ENCODE assay signal across 10 cellular contexts in the genomic region with DNA sequence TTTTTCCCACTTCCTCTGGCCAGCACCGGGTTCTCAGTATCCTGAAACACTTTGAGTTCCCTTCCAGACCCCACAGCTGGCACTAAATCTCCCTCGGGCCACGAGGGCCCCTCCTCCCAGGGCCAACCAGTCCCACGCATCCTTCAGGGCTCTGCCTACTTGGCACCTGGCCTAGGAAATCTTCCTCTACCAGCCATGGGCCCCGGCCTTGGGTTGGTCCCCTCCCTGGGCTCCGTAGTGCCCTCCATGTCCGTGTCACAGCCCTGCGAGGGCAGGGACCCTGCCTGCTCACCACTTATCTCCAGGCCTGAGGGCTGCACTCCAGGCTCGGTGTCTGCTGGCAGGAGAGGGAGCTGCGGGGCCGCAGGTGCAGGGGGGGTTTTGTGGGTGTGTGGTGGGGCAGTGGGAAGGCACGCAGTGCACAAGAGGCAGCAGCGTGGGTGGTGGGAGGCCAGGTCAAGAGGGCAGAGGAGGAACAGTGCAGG. TPM values are rescaled to one million over a fixed set of nuclear protein-coding genes. Genes with fewer than 3 reads are reported as not detected.
DNase-seq lines count a peak whose midpoint lies in the region; ATAC-seq and TF ChIP-seq lines count a peak whose summit lies in the region.
"Had no signal": no experiment of that assay in that cellular context is flagged by ENCODE, and none has a peak within 500 bp of the region (broad histone marks: within the 10 kb centered on the region; RNA-seq: fewer than 3 reads in every experiment).

No MANE protein-coding gene starts in this region.

- H3K27me3 Mint-ChIP-seq in CD8-positive, alpha-beta memory T cell: no peaks in the 10 kb centered on the region
- H3K27me3 Mint-ChIP-seq in H9 (ENCODE audit: low read depth): no peaks in the 10 kb centered on the region

- H3K9me3 Mint-ChIP-seq in CD8-positive, alpha-beta memory T cell: no peaks in the 10 kb centered on the region
- no peaks in the 10 kb centered on the region for H3K9me3 Mint-ChIP-seq in H9

- H3K14ac ChIP-seq in H9 (ENCODE audit: insufficient read depth, low read length): no peak overlapping the region

- no peaks in the 10 kb centered on the region for H3K9me3 ChIP-seq in CD8-positive, alpha-beta memory T cell (ENCODE audit: low read length)
- H3K9me3 ChIP-seq in RWPE2 (ENCODE audit: severe bottlenecking) (no peaks in the 10 kb centered on the region), gastroesophageal sphincter (no peaks in the 10 kb centered on the region), skeletal muscle satellite cell (replicated peaks; ENCODE audit: low read length) (no peaks in the 10 kb centered on the region), suprapubic skin (no peaks in the 10 kb centered on the region), H9 (ENCODE audit: control insufficient read depth, low read depth, low read length) (no peaks in the 10 kb centered on the region)

- H3K4me3 ChIP-seq in CD8-positive, alpha-beta memory T cell (ENCODE audit: low read length): no peak overlapping the region
- H3K4me3 ChIP-seq in RWPE2 (ENCODE audit: severe bottlenecking) (no peak overlapping the region), gastroesophageal sphincter (peak overlapping the region in 1 of 2 donors; percentile 8), skeletal muscle satellite cell (ENCODE audit: low read length) (no peak overlapping the region), suprapubic skin (no peak overlapping the region)

- H3K27ac ChIP-seq in CD8-positive, alpha-beta memory T cell (ENCODE audit: low read depth, low read length): no peak overlapping the region
- H3K27ac ChIP-seq in RWPE2 (ENCODE audit: poor library complexity, severe bottlenecking) (no peak overlapping the region), gastroesophageal sphincter (peak overlapping the region in 3 of 4 donors; percentile 60 to 71 (median 62)), suprapubic skin (no peak overlapping the region), H9 (ENCODE audit: insufficient read length, low read depth, low read length) (no peak overlapping the region)

- peaks cover 49 to 69% (median 50%) of the 10 kb centered on the region in 3 donors for H3K4me1 Mint-ChIP-seq in CD8-positive, alpha-beta memory T cell
- no peaks in the 10 kb centered on the region for H3K4me1 Mint-ChIP-seq in H9

- no peak overlapping the region for H3K18ac ChIP-seq in H9 (ENCODE audit: insufficient read length, low read depth, low read length)

- no peak overlapping the region for H2BK120ac ChIP-seq in H9 (ENCODE audit: low read depth, low read length, poor library complexity, severe bottlenecking)

- H3K36me3 Mint-ChIP-seq in CD8-positive, alpha-beta memory T cell: peaks cover 0 to 77% (median 11%) of the 10 kb centered on the region in 3 donors
- peaks cover 11 to 52% (median 37%) of the 10 kb centered on the region in 3 experiments; a peak in 6 of 7 replicates for H3K36me3 Mint-ChIP-seq in H9 (ENCODE audit: insufficient read depth in 1 of 3, low read depth in 3 of 3)

- H3K4me2 ChIP-seq in skeletal muscle satellite cell (ENCODE audit: low read length) (peak overlapping the region; percentile 13), H9 (ENCODE audit: insufficient read depth, insufficient read length, low read length) (no peak overlapping the region)

- no peak overlapping the region for H3K23ac ChIP-seq in H9 (ENCODE audit: insufficient read length, low read depth, low read length)

- CTCF ChIA-PET in CD8-positive, alpha-beta memory T cell (lab: Charles Lee): interaction anchor here (3.7 kb wide), 1 partner anchor 8 kb away, joined by 13 read pairs; no protein-coding TSS in a partner anchor

- no peak overlapping the region for H2AFZ ChIP-seq in H9 (ENCODE audit: low read length)

- H3K4ac ChIP-seq in H9 (ENCODE audit: low read depth, low read length): no peak overlapping the region

- no peaks in the 10 kb centered on the region for H3K79me2 ChIP-seq in H9 (ENCODE audit: insufficient read depth, low read length)

- H3T11ph ChIP-seq in H9 (ENCODE audit: low read length): no peak overlapping the region

- 8% methylated on average over 8 of the region's 13 CpGs; no CpG with 5 or more reads in 1 of the 2 donors for WGBS in gastroesophageal sphincter (ENCODE audit: low coverage in 1 of 2), 2 donors
- 9% methylated on average over 10 of the region's 13 CpGs for WGBS in suprapubic skin
- WGBS in H9 (ENCODE audit: extremely low coverage, insufficient read length, low lambda C conversion rate): no CpG with 5 or more reads among the region's 13 CpGs

- H3K4me1 ChIP-seq in CD8-positive, alpha-beta memory T cell (ENCODE audit: insufficient read depth, low read length): peaks cover 41% of the 10 kb centered on the region
- H3K4me1 ChIP-seq in RWPE2 (ENCODE audit: insufficient read depth, poor library complexity, severe bottlenecking) (no peaks in the 10 kb centered on the region), gastroesophageal sphincter (peaks cover 0 to 63% (median 18%) of the 10 kb centered on the region in 3 donors), skeletal muscle satellite cell (ENCODE audit: control insufficient read depth, insufficient read depth, low read length) (peaks cover 10% of the 10 kb centered on the region), suprapubic skin (peaks cover 54% of the 10 kb centered on the region), H9 (ENCODE audit: insufficient read depth, low read length) (no peaks in the 10 kb centered on the region)

- peak overlapping the region; percentile 65 to 95 (median 76) for H3K27ac Mint-ChIP-seq in CD8-positive, alpha-beta memory T cell
- H3K27ac Mint-ChIP-seq in H9: no peak overlapping the region; a peak in 1 of 7 replicates

- H4K91ac ChIP-seq in H9 (ENCODE audit: insufficient read length, low read depth, low read length): no peak overlapping the region

- no peak for DNase-seq in CD8-positive, alpha-beta memory T cell
- DNase-seq in RWPE2 (ENCODE audit: low spot score) (no peak), globus pallidus (ENCODE audit: low spot score) (no peak), suprapubic skin (ENCODE audit: low spot score in 2 of 2) (no peak), H9 (no peak)
- DNase-seq: KBM-7; stimulated activated CD4-positive, alpha-beta T cell treated with anti-CD3 and anti-CD28 coated beads, Interleukin-4, amount 100 ng/mL, for 1 hour had no signal

- H3K36me3 ChIP-seq in CD8-positive, alpha-beta memory T cell (ENCODE audit: insufficient read depth, low read length): peaks cover 17% of the 10 kb centered on the region
- peaks cover 34% of the 10 kb centered on the region for H3K36me3 ChIP-seq in RWPE2 (ENCODE audit: low read depth)
- peaks cover 0 to 29% of the 10 kb centered on the region in 2 donors for H3K36me3 ChIP-seq in gastroesophageal sphincter
- peaks cover 35% of the 10 kb centered on the region for H3K36me3 ChIP-seq in skeletal muscle satellite cell (ENCODE audit: insufficient read depth, low read length)
- peaks cover 46% of the 10 kb centered on the region for H3K36me3 ChIP-seq in suprapubic skin

- no peak overlapping the region for H3K56ac ChIP-seq in H9 (ENCODE audit: insufficient read length, low read depth, low read length)

- H3K79me1 ChIP-seq in H9 (ENCODE audit: insufficient read depth, low read depth, low read length, poor library complexity, severe bottlenecking): no peaks in the 10 kb centered on the region

- POLR2A ChIA-PET in CD8-positive, alpha-beta memory T cell (lab: Charles Lee): interaction anchor here (0.9 to 1.3 kb wide), 2 partner anchors 42 to 43 kb away, joined by 3 to 6 read pairs; no protein-coding TSS in a partner anchor

- H3K27me3 ChIP-seq in CD8-positive, alpha-beta memory T cell (ENCODE audit: insufficient read depth, low read length, poor library complexity, severe bottlenecking): no peaks in the 10 kb centered on the region
- H3K27me3 ChIP-seq in RWPE2 (ENCODE audit: insufficient read depth, poor library complexity, severe bottlenecking) (no peaks in the 10 kb centered on the region), gastroesophageal sphincter (no peaks in the 10 kb centered on the region), skeletal muscle satellite cell (ENCODE audit: control insufficient read depth, insufficient read depth, low read length) (no peaks in the 10 kb centered on the region), suprapubic skin (no peaks in the 10 kb centered on the region), H9 (ENCODE audit: insufficient read depth, low read length) (no peaks in the 10 kb centered on the region)

- H2BK12ac ChIP-seq in H9 (ENCODE audit: insufficient read length, low read depth, low read length): no peak overlapping the region

- no peaks in the 10 kb centered on the region for H3K23me2 ChIP-seq in H9 (ENCODE audit: insufficient read length, low read depth, low read length, poor library complexity, severe bottlenecking)

- no peak overlapping the region for H2BK5ac ChIP-seq in H9 (ENCODE audit: insufficient read length, low read length)

- H2BK20ac ChIP-seq in H9 (ENCODE audit: low read depth, low read length, poor library complexity, severe bottlenecking): no peak overlapping the region

- H3K9ac ChIP-seq in skeletal muscle satellite cell (ENCODE audit: low read depth, low read length): no peak overlapping the region
- H3K9ac ChIP-seq in H9 (ENCODE audit: extremely low read depth, insufficient read length, low read length): no peak overlapping the region

- TF ChIP-seq EP300 in gastroesophageal sphincter (IDR thresholded peaks at IDR 0.05) (no peak), suprapubic skin (IDR thresholded peaks at IDR 0.05) (no peak)

- TF ChIP-seq CTCF in RWPE2 (IDR thresholded peaks at IDR 0.05; ENCODE audit: poor library complexity, severe bottlenecking) (no peak), gastroesophageal sphincter (IDR thresholded peaks at IDR 0.05) (no peak), suprapubic skin (IDR thresholded peaks at IDR 0.05) (no peak), H9 (conservative IDR thresholded peaks at IDR 0.05) (no peak)

- H2AK5ac ChIP-seq in H9 (ENCODE audit: insufficient read length, low read length): no peak overlapping the region

- ATAC-seq in RWPE2 (ENCODE audit: low read depth): peak; percentile 13
- ATAC-seq in gastroesophageal sphincter: peak; percentile 67
- no peak for ATAC-seq in HG03432 (IDR thresholded peaks at IDR 0.05; ENCODE audit: unreplicated experiment)

- no peak overlapping the region for H2BK15ac ChIP-seq in H9 (ENCODE audit: low read depth, low read length)

- no peak overlapping the region for H4K5ac ChIP-seq in H9 (ENCODE audit: insufficient read length, low read depth, low read length)

- no peaks in the 10 kb centered on the region for H4K20me1 ChIP-seq in H9 (ENCODE audit: control insufficient read depth, insufficient read depth, insufficient read length)

- H4K8ac ChIP-seq in H9 (replicated peaks; ENCODE audit: insufficient read length, low read depth, low read length): no peak overlapping the region

- TF ChIP-seq POLR2A in gastroesophageal sphincter (IDR thresholded peaks at IDR 0.05): no peak
- no peak for TF ChIP-seq POLR2A in suprapubic skin (IDR thresholded peaks at IDR 0.05)

- H3K4me3 Mint-ChIP-seq in CD8-positive, alpha-beta memory T cell: peak overlapping the region in 1 of 7 donors; percentile 32
- H3K4me3 Mint-ChIP-seq in H9: no peak overlapping the region

RNA-seq across cellular contexts. Expression of a gene that starts 48.8 kb away (rescaled TPM):
- total RNA-seq in CD8-positive, alpha-beta memory T cell: not detected
- not detected for polyA plus RNA-seq in CD8-positive, alpha-beta memory T cell
- under 1 TPM in 1 of 4 donors, not detected in 3; 0.15 TPM for total RNA-seq in gastroesophageal sphincter
- total RNA-seq in skeletal muscle satellite cell (2012; rRNA removed): not detected in 2 replicates
- 1 to 10 TPM; 2.6 to 5.1 (median 3.3) TPM for total RNA-seq in suprapubic skin
- total RNA-seq in H9 (2021): 0.20 TPM in 1 of 2 replicates, not detected in the other

RNA-seq across cellular contexts. Expression of a gene that starts 49.3 kb away (rescaled TPM):
- 10 to 100 TPM; 59.5 to 68.2 TPM for total RNA-seq in CD8-positive, alpha-beta memory T cell
- polyA plus RNA-seq in CD8-positive, alpha-beta memory T cell: 84.3 TPM
- total RNA-seq in gastroesophageal sphincter (10 to 100 TPM; 41.6 to 69.1 (median 53.8) TPM), suprapubic skin (10 to 100 TPM; 46.7 to 62.4 (median 55.1) TPM), H9 (2021) (32.5 and 34.1 TPM in 2 replicates)
- 33.5 and 36.7 TPM in 2 replicates for total RNA-seq in skeletal muscle satellite cell (2012; rRNA removed)

Comparison
In these comparisons a context has a peak if more than half of its experiments do, and no peak if none do; other contexts are left out.
1. H3K27ac ChIP-seq: peak in gastroesophageal sphincter (3 of 4); none in CD8-positive, alpha-beta memory T cell (single experiment), RWPE2 (single experiment), suprapubic skin (single experiment) and H9 (single experiment).
2. H3K27ac Mint-ChIP-seq: peak in CD8-positive, alpha-beta memory T cell (8 of 8); none in H9 (0 of 3).